22 cellular contexts compared by ENCODE assay signal in genomic region chr5:141933151-141933550, GRCh38. TPM values are rescaled to one million over a fixed set of nuclear protein-coding genes. Genes with fewer than 3 reads are reported as not detected.
"Had no signal": no experiment of that assay in that cellular context is flagged by ENCODE, and none has a peak within 500 bp of the region (broad histone marks: within the 10 kb centered on the region; RNA-seq: fewer than 3 reads in every experiment).

No MANE protein-coding gene starts in this region.

- H3K27ac ChIP-seq: coronary artery, esophagus muscularis mucosa, heart left ventricle, hepatocyte, left lung, lower lobe of right lung had no signal

- H3K27me3 Mint-ChIP-seq: naive B cell had no signal

- H3K4me3 ChIP-seq: coronary artery, dorsolateral prefrontal cortex, esophagus muscularis mucosa, gastrocnemius medialis, heart left ventricle, hepatocyte, left lung, lower lobe of right lung, mucosa of descending colon had no signal

- H3K9me3 Mint-ChIP-seq: mesothelial cell of epicardium, naive B cell had no signal

- ATAC-seq: gastrocnemius medialis, heart left ventricle, left cardiac atrium, left lung, left ventricle myocardium superior, lower lobe of right lung, mucosa of descending colon had no signal

- DNase-seq: dermis blood vessel endothelial cell; dorsolateral prefrontal cortex; effector CD4-positive, alpha-beta T cell; effector memory CD4-positive, alpha-beta T cell; foreskin fibroblast; foreskin melanocyte; gastrocnemius medialis; heart left ventricle; hypothalamus; left cardiac atrium; left lung; left ventricle myocardium superior; lower lobe of right lung; mesenchymal stem cell; mucosa of descending colon; naive B cell had no signal

- H3K27ac Mint-ChIP-seq: mesothelial cell of epicardium, naive B cell had no signal

- H3K9me3 ChIP-seq: esophagus muscularis mucosa, gastrocnemius medialis, heart left ventricle, left lung, lower lobe of right lung, mucosa of descending colon had no signal

- H3K4me3 Mint-ChIP-seq: mesothelial cell of epicardium, naive B cell had no signal

- H3K27me3 ChIP-seq: dorsolateral prefrontal cortex, esophagus muscularis mucosa, gastrocnemius medialis, heart left ventricle, hepatocyte, left lung had no signal

RNA-seq across cellular contexts. Expression of gene PCDH12, which starts 24.9 kb away (rescaled TPM):
- total RNA-seq: kidney epithelial cell, myocyte had no signal
